8 cellular contexts compared by ENCODE assay signal in the genomic region with DNA sequence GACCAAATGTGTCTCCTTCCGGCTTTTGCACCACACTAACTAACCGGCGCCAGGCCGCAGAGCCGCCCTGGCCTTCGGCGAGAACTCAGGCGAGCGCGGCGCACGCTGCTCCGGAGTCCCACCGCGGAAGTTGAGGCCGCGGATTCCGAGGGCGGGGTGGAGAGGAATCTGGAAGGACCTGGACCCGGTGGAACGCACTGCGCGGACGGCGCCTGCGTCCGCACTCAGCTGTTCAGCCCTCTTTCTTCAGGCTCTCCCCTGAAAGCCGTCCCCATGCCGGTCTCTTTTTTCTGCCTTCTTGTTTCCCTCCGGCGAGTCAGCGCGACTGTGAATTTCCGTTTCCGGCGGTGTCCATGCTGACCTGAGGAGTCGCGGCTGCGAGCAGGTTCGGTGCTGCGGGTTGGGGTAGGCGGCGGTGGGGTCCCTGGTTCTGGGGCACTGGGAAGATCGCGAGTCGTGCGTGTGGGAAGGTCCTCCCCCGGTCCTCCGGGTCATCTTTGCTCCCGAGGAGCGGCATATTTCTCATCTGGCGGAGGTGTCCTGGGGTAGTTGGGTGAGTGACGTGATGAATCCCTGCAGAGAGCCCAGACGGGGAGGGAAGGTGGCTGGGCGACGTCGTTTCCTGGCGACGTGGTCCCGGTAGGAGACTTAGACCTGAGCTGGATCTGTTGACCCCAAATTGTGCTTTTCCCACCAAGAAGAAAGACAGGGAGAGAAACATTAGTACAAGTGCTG. TPM values are rescaled to one million over a fixed set of nuclear protein-coding genes. Genes with fewer than 3 reads are reported as not detected.
A peak's percentile ranks its signal among the peaks of the same experiment; 100 is the strongest.
DNase-seq lines count a peak whose midpoint lies in the region; ATAC-seq and TF ChIP-seq lines count a peak whose summit lies in the region.

A gene with protein sequence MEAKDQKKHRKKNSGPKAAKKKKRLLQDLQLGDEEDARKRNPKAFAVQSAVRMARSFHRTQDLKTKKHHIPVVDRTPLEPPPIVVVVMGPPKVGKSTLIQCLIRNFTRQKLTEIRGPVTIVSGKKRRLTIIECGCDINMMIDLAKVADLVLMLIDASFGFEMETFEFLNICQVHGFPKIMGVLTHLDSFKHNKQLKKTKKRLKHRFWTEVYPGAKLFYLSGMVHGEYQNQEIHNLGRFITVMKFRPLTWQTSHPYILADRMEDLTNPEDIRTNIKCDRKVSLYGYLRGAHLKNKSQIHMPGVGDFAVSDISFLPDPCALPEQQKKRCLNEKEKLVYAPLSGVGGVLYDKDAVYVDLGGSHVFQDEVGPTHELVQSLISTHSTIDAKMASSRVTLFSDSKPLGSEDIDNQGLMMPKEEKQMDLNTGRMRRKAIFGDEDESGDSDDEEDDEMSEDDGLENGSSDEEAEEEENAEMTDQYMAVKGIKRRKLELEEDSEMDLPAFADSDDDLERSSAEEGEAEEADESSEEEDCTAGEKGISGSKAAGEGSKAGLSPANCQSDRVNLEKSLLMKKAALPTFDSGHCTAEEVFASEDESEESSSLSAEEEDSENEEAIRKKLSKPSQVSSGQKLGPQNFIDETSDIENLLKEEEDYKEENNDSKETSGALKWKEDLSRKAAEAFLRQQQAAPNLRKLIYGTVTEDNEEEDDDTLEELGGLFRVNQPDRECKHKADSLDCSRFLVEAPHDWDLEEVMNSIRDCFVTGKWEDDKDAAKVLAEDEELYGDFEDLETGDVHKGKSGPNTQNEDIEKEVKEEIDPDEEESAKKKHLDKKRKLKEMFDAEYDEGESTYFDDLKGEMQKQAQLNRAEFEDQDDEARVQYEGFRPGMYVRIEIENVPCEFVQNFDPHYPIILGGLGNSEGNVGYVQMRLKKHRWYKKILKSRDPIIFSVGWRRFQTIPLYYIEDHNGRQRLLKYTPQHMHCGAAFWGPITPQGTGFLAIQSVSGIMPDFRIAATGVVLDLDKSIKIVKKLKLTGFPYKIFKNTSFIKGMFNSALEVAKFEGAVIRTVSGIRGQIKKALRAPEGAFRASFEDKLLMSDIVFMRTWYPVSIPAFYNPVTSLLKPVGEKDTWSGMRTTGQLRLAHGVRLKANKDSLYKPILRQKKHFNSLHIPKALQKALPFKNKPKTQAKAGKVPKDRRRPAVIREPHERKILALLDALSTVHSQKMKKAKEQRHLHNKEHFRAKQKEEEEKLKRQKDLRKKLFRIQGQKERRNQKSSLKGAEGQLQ (plus strand): TSS at position 350 of the 735 bp plus-strand sequence. CDS start 1,600 bp downstream, outside the sequence.

- DNase-seq in NCI-H1105 (lab: John Stamatoyannopoulos, UW) (peak; percentile 67), SKM-1 (lab: John Stamatoyannopoulos, UW; ENCODE audit: unreplicated experiment) (peak; percentile 76), glomerular endothelial cell (ENCODE audit: extremely low read depth, low read depth, low spot score) (peak; percentile 82), occipital lobe (lab: John Stamatoyannopoulos, UW) (peak; percentile 93), suprapubic skin (ENCODE audit: low spot score in 2 of 2) (peak; percentile 93 to 95)
- DNase-seq in activated naive CD4-positive, alpha-beta T cell treated with anti-CD3 and anti-CD28 coated beads, Interleukin-2, amount 50 U/mL, for 72 hours (ENCODE audit: low spot score in 2 of 2), result peak; percentile 87 to 90

- no peaks in the 10 kb centered on the region for H3K27me3 ChIP-seq in suprapubic skin

- no peak for TF ChIP-seq CTCF in suprapubic skin (IDR thresholded peaks at IDR 0.05)

- H3K36me3 Mint-ChIP-seq in activated naive CD4-positive, alpha-beta T cell treated with anti-CD3 and anti-CD28 coated beads, Interleukin-2, amount 50 U/mL, for 72 hours, result peaks cover 8 to 14% of the 10 kb centered on the region in 2 donors

- peak within 1 kb of the TSS; percentile 97 for H3K27ac ChIP-seq in suprapubic skin

- WGBS in suprapubic skin, result under 1% methylated on average over 30 of the region's 60 CpGs

- peak; percentile 94 for TF ChIP-seq POLR2A in GM10847 (IDR thresholded peaks at IDR 0.05; ENCODE audit: extremely low read depth, insufficient read length)
- TF ChIP-seq POLR2A in suprapubic skin (IDR thresholded peaks at IDR 0.05), result peak in 1 of 2 donors; percentile 28

- peak within 1 kb of the TSS; percentile 94 to 96 for H3K27ac Mint-ChIP-seq in activated naive CD4-positive, alpha-beta T cell treated with anti-CD3 and anti-CD28 coated beads, Interleukin-2, amount 50 U/mL, for 72 hours

- no peaks in the 10 kb centered on the region for H3K9me3 ChIP-seq in suprapubic skin

- H3K36me3 ChIP-seq in suprapubic skin, result peaks cover 22% of the 10 kb centered on the region

- H3K4me1 ChIP-seq in suprapubic skin, result peaks cover 22% of the 10 kb centered on the region

- ATAC-seq in HG02642 (IDR thresholded peaks at IDR 0.05; ENCODE audit: poor library complexity, unreplicated experiment), result peak; percentile 97
- peak; percentile 82 to 94 for ATAC-seq in activated naive CD4-positive, alpha-beta T cell treated with anti-CD3 and anti-CD28 coated beads, Interleukin-2, amount 50 U/mL, for 72 hours

- no peak for TF ChIP-seq EP300 in suprapubic skin (IDR thresholded peaks at IDR 0.05)

- peak within 1 kb of the TSS; percentile 88 for H3K4me3 ChIP-seq in suprapubic skin

- H3K9me3 Mint-ChIP-seq in activated naive CD4-positive, alpha-beta T cell treated with anti-CD3 and anti-CD28 coated beads, Interleukin-2, amount 50 U/mL, for 72 hours, result peaks cover 0 to 9% of the 10 kb centered on the region in 2 donors

RNA-seq across cellular contexts. Expression of the gene that starts here (rescaled TPM):
- total RNA-seq in activated naive CD4-positive, alpha-beta T cell treated with anti-CD3 and anti-CD28 coated beads, Interleukin-2, amount 50 U/mL, for 72 hours, result 10 to 100 TPM; 14.9 to 24.5 TPM
- 19.0 and 20.5 TPM in 2 replicates for total RNA-seq in glomerular endothelial cell
- total RNA-seq in occipital lobe, result 11.7 TPM
- 10 to 100 TPM; 15.8 to 20.4 (median 17.4) TPM for total RNA-seq in suprapubic skin

Comparison
In these comparisons a context has a peak if more than half of its experiments do, and no peak if none do; other contexts are left out.
1. Peak in every context shown above with its lines: DNase-seq, ATAC-seq, H3K4me3 ChIP-seq and H3K27ac ChIP-seq.